In the genomic region with DNA sequence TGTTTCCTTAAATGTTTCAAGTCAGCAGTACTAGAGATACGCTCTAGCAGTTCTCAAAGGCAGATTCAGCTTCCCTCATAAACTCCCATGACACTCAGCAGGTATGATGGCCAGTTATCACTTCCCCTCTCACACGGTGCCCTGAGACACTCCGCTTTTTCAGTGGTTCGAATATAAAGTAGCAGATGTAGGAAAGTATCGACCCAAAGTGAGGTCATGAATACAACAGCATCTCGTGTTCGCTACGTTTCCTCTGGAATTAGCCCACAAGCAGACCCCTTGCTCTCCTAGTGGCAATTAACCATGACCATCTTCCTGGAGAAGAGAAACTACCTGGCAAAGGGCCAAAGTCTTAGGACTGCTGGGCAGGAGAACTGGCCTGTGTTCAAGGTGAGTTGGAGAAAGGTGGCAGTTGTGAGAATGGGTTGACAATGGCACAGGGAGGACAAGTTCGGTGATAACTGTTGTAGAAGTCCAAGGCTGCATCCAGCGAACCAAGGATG, we compare ENCODE assay signal across 6 cellular contexts. TPM values are rescaled to one million over a fixed set of nuclear protein-coding genes. Genes with fewer than 3 reads are reported as not detected.
DNase-seq lines count a peak whose midpoint lies in the region; ATAC-seq and TF ChIP-seq lines count a peak whose summit lies in the region.

No MANE protein-coding gene starts in this region.

- no peaks in the 10 kb centered on the region for H3K27me3 ChIP-seq in HCT116 (ENCODE audit: insufficient read depth, low read length)
- H3K27me3 ChIP-seq in adipocyte (replicated peaks; ENCODE audit: control insufficient read depth, insufficient read depth, low read length) = no peaks in the 10 kb centered on the region

- RAD21 ChIA-PET in HCT116 (lab: Charles Lee; ENCODE audit: low non-redundant PET in 1 of 2, low total read pairs in 2 of 2, uncharacterized antibody in 2 of 2, unreplicated experiment in 2 of 2) = no interaction called here

- TSS peak; percentile 4 for BruUV-seq in HCT116 (replicated peaks; lab: Mats Ljungman, UMichigan)

- no peak for TF ChIP-seq CTCF in GM10248 (IDR thresholded peaks at IDR 0.05; ENCODE audit: control extremely low read depth, extremely low read depth, low read depth, missing control alignments)
- no peak for TF ChIP-seq CTCF in HCT116 (IDR thresholded peaks at IDR 0.05 in 2 of 3, conservative IDR thresholded peaks at IDR 0.05 in 1 of 3; ENCODE audit: borderline replicate concordance in 1 of 3, insufficient read depth in 1 of 3, low read depth in 2 of 3, low read length in 2 of 3)

- no peak overlapping the region for H3K4me3 ChIP-seq in HCT116 (replicated peaks in 1 of 2; ENCODE audit: low read depth in 1 of 2, low read length in 2 of 2)
- no peak overlapping the region for H3K4me3 ChIP-seq in adipocyte (ENCODE audit: low read length)

- H3K9ac ChIP-seq in HCT116 (ENCODE audit: low read length) (no peak overlapping the region), adipocyte (ENCODE audit: low read length) (no peak overlapping the region)

- DNase-seq in GM10248 (ENCODE audit: extremely low spot score) (peak; percentile 67), HCT116 (ENCODE audit: low read depth, low spot score) (no peak), adipocyte (ENCODE audit: low read depth) (peak; percentile 18), dedifferentiated amniotic fluid mesenchymal stem cell (ENCODE audit: extremely low spot score) (no peak), cortex of kidney (lab: John Stamatoyannopoulos, UW) (no peak)

- no peak for ATAC-seq in HCT116
- ATAC-seq in GM19324 (IDR thresholded peaks at IDR 0.05; ENCODE audit: low FRiP score, unreplicated experiment) = no peak

- no peak for TF ChIP-seq POLR2A in HCT116 (IDR thresholded peaks at IDR 0.05; ENCODE audit: borderline replicate concordance, extremely low read depth, insufficient read depth, insufficient read length)

- TF ChIP-seq RAD21 in HCT116 (IDR thresholded peaks at IDR 0.05; ENCODE audit: low read depth) = no peak

- intact Hi-C loops in HCT116 (cut with micrococcal nuclease) = no loop called here

- H3K4me2 ChIP-seq in HCT116 (ENCODE audit: low read length) = no peak overlapping the region

- POLR2A ChIA-PET in GM10248 (lab: Yijun Ruan, JAX) = interaction anchor here (1.0 to 4.0 kb wide), 2 partner anchors 8 to 9 kb away, joined by 3 to 30 read pairs; a partner anchor contains a TSS
- POLR2A ChIA-PET in HCT116 (lab: Charles Lee) = no interaction called here

- H3K9me3 ChIP-seq in HCT116 (ENCODE audit: control insufficient read depth in 1 of 2, insufficient read depth in 1 of 2, low read depth in 1 of 2, low read length in 2 of 2) (no peaks in the 10 kb centered on the region), adipocyte (ENCODE audit: control insufficient read depth, low read length) (no peaks in the 10 kb centered on the region)

- no peak overlapping the region for H3K27ac ChIP-seq in HCT116 (ENCODE audit: low read depth, low read length)

- H3K36me3 ChIP-seq in HCT116 (ENCODE audit: control insufficient read depth in 1 of 2, insufficient read depth in 2 of 2, low read length in 2 of 2) = peaks cover 20 to 28% of the 10 kb centered on the region in 2 experiments; a peak in 3 of 4 replicates
- peaks cover 56% of the 10 kb centered on the region for H3K36me3 ChIP-seq in adipocyte (ENCODE audit: control insufficient read depth, insufficient read depth, low read length, severe bottlenecking)

- H3K9me2 ChIP-seq in HCT116 (ENCODE audit: insufficient read depth) = no peaks in the 10 kb centered on the region

- peaks cover 5% of the 10 kb centered on the region; the same call in 1 of the 2 replicates for H4K20me1 ChIP-seq in HCT116 (ENCODE audit: insufficient read depth)

- CTCF ChIA-PET in GM10248 (lab: Yijun Ruan, JAX) (interaction anchor here (0.6 to 1.6 kb wide), 5 partner anchors 8 to 128 kb away, joined by 3 to 5 read pairs (median 3); a partner anchor contains a TSS), HCT116 (lab: Charles Lee) (no interaction called here)

- no peaks in the 10 kb centered on the region for H3K4me1 ChIP-seq in HCT116 (ENCODE audit: control insufficient read depth in 1 of 2, insufficient read depth in 2 of 2, low read length in 2 of 2)
- H3K4me1 ChIP-seq in adipocyte (ENCODE audit: control insufficient read depth, insufficient read depth, low read length) = no peaks in the 10 kb centered on the region

- H2AFZ ChIP-seq in HCT116 (ENCODE audit: low read depth, low read length, poor library complexity, severe bottlenecking) = no peak overlapping the region

- H3K79me2 ChIP-seq in HCT116 (ENCODE audit: insufficient read depth, low read length) = no peaks in the 10 kb centered on the region

TF ChIP-seq in HCT116, 20 proteins besides CTCF, POLR2A, EP300 and RAD21:
- TF ChIP-seq JUND (IDR thresholded peaks at IDR 0.05) (no peak), EGR1 (IDR thresholded peaks at IDR 0.05; ENCODE audit: low read depth) (no peak), FOSL1 (IDR thresholded peaks at IDR 0.05; ENCODE audit: low read depth) (no peak), EZH2phosphoT487 (IDR thresholded peaks at IDR 0.05; ENCODE audit: borderline replicate concordance) (no peak), SP1 (IDR thresholded peaks at IDR 0.05; ENCODE audit: low read depth) (no peak), POLR2AphosphoS5 (IDR thresholded peaks at IDR 0.05; ENCODE audit: low read depth, low read length) (no peak; the same call in 1 of the 2 replicates), ZNF274 (IDR thresholded peaks at IDR 0.05; ENCODE audit: low read depth, low read length) (no peak), CEBPB (IDR thresholded peaks at IDR 0.05; ENCODE audit: low read depth) (no peak), EZH2 (IDR thresholded peaks at IDR 0.05) (no peak), TCF7L2 (IDR thresholded peaks at IDR 0.05; ENCODE audit: borderline replicate concordance, extremely low read depth, insufficient read depth, insufficient read length) (no peak), ZFX (IDR thresholded peaks at IDR 0.05) (no peak), ELF1 (IDR thresholded peaks at IDR 0.05; ENCODE audit: borderline replicate concordance, low read depth) (no peak)
- TF ChIP-seq, protein P1, sequence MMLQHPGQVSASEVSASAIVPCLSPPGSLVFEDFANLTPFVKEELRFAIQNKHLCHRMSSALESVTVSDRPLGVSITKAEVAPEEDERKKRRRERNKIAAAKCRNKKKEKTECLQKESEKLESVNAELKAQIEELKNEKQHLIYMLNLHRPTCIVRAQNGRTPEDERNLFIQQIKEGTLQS (IDR thresholded peaks at IDR 0.05) = no peak
TF ChIP-seq in HCT116: peak in this region for 0.

RNA-seq across cellular contexts. Expression of a gene that starts 9.3 kb away (rescaled TPM):
- 40.0 TPM for total RNA-seq in HCT116 (2021; ENCODE audit: unreplicated experiment)
- 27.0 and 35.6 TPM in 2 replicates for polyA plus RNA-seq in HCT116 (2012)

RNA-seq across cellular contexts. Expression of a gene that starts 9.4 kb away (rescaled TPM):
- 69.8 TPM for total RNA-seq in HCT116 (2021; ENCODE audit: unreplicated experiment)
- polyA plus RNA-seq in HCT116 (2012) = 59.0 and 66.6 TPM in 2 replicates

RNA-seq across cellular contexts. Expression of a gene that starts 29.2 kb away (rescaled TPM):
- 187 TPM for total RNA-seq in HCT116 (2021; ENCODE audit: unreplicated experiment)
- polyA plus RNA-seq in HCT116 (2012) = 262 and 288 TPM in 2 replicates

RNA-seq across cellular contexts. Expression of a gene that starts 36.2 kb away (rescaled TPM):
- 0.59 TPM for total RNA-seq in HCT116 (2021; ENCODE audit: unreplicated experiment)
- 0.20 and 0.21 TPM in 2 replicates for polyA plus RNA-seq in HCT116 (2012)

RNA-seq across cellular contexts. Expression of a gene that starts 44.4 kb away (rescaled TPM):
- 6.7 TPM for total RNA-seq in HCT116 (2021; ENCODE audit: unreplicated experiment)
- polyA plus RNA-seq in HCT116 (2012) = 4.4 and 4.8 TPM in 2 replicates

Comparison
In these comparisons a context has a peak if more than half of its experiments do, and no peak if none do; other contexts are left out.
1. DNase-seq: peak in GM10248 (single experiment) and adipocyte (single experiment); none in HCT116 (single experiment), dedifferentiated amniotic fluid mesenchymal stem cell (single experiment) and cortex of kidney (single experiment).